ENCODE assay signal across 16 cellular contexts in genomic region chr4:16418814-16419213, GRCh38.
DNase-seq lines count a peak whose midpoint lies in the region; ATAC-seq, FAIRE-seq and TF ChIP-seq lines count a peak whose summit lies in the region.
"Had no signal": no experiment of that assay in that cellular context is flagged by ENCODE, and none has a peak within 500 bp of the region (broad histone marks: within the 10 kb centered on the region; RNA-seq: fewer than 3 reads in every experiment).

No MANE protein-coding gene starts in this region.

- H2AFZ ChIP-seq in keratinocyte (ENCODE audit: control insufficient read depth, low read length), result peak overlapping the region; percentile 12

- H3K27me3 ChIP-seq in left ventricle myocardium inferior (ENCODE audit: low read depth) (no peaks in the 10 kb centered on the region), keratinocyte (ENCODE audit: control insufficient read depth, extremely low read depth, insufficient read depth, low read length) (no peaks in the 10 kb centered on the region)
- H3K27me3 ChIP-seq: neutrophil had no signal

- H3K4me1 ChIP-seq in left ventricle myocardium inferior, result no peaks in the 10 kb centered on the region
- H3K4me1 ChIP-seq in keratinocyte (ENCODE audit: control insufficient read depth, extremely low read depth, insufficient read depth, low read length), result peaks cover 3% of the 10 kb centered on the region
- H3K4me1 ChIP-seq: A549 had no signal

- intact Hi-C loops in left ventricle myocardium inferior (cut with micrococcal nuclease), result no loop called here
- intact Hi-C loops in Right ventricle myocardium inferior (cut with DNase I), result no loop called here
- intact Hi-C loops in posterior vena cava (cut with DNase I), result loop anchor here in 1 of 2 donors (5.0 kb wide), 1 partner anchor 1958 kb away; no protein-coding TSS in a partner anchor

- no peak for TF ChIP-seq CTCF in left ventricle myocardium inferior (IDR thresholded peaks at IDR 0.05; ENCODE audit: borderline replicate concordance)
- no peak for TF ChIP-seq CTCF in choroid plexus epithelial cell (conservative IDR thresholded peaks at IDR 0.05; ENCODE audit: low read depth, low read length)
- TF ChIP-seq CTCF in keratinocyte (optimal IDR thresholded peaks at IDR 0.05 in 1 of 3, IDR thresholded peaks at IDR 0.05 in 1 of 3, conservative IDR thresholded peaks at IDR 0.05 in 1 of 3; ENCODE audit: extremely low read depth in 1 of 3, insufficient read depth in 2 of 3, low read length in 3 of 3), result no peak

- no peaks in the 10 kb centered on the region for H3K9me1 ChIP-seq in keratinocyte (ENCODE audit: control insufficient read depth, extremely low read depth, insufficient read depth, low read length)

- H3K79me2 ChIP-seq in keratinocyte (ENCODE audit: control insufficient read depth, insufficient read depth, low read length), result no peaks in the 10 kb centered on the region

- H3K36me3 ChIP-seq in left ventricle myocardium inferior (no peaks in the 10 kb centered on the region), keratinocyte (ENCODE audit: control insufficient read depth in 2 of 2, extremely low read depth in 1 of 2, insufficient read depth in 2 of 2, low read length in 2 of 2) (no peaks in the 10 kb centered on the region)
- H3K36me3 ChIP-seq: neutrophil had no signal

- ATAC-seq in Right ventricle myocardium inferior (no peak), HG03439 (IDR thresholded peaks at IDR 0.05; ENCODE audit: unreplicated experiment) (no peak)
- ATAC-seq: A549; effector memory CD8-positive, alpha-beta T cell; K562 had no signal

- peak; percentile 93 for FAIRE-seq in keratinocyte (lab: Jason Lieb, UNC)
- FAIRE-seq: A549, GM18507, K562 had no signal

- H3K4me3 ChIP-seq in left ventricle myocardium inferior (no peak overlapping the region), choroid plexus epithelial cell (ENCODE audit: low read depth, low read length) (no peak overlapping the region), keratinocyte (ENCODE audit: control insufficient read depth in 2 of 3, extremely low read depth in 1 of 3, insufficient read depth in 2 of 3, low read depth in 1 of 3, low read length in 3 of 3) (no peak overlapping the region)
- H3K4me3 ChIP-seq: A549, K562 had no signal

- H3K27ac ChIP-seq in left ventricle myocardium inferior (replicated peaks) (peak overlapping the region; percentile 2), keratinocyte (ENCODE audit: control insufficient read depth, insufficient read depth, low read length) (peak overlapping the region; percentile 14)
- H3K27ac ChIP-seq: A549, neutrophil had no signal

- no peak overlapping the region for H3K9ac ChIP-seq in keratinocyte (ENCODE audit: control insufficient read depth, extremely low read depth, insufficient read depth, low read length)

- dilution Hi-C loops in keratinocyte (cut with MboI; ENCODE audit: extremely low pct_ligation_motif_present, low sequenced_read_pairs), result no loop called here

- no peak overlapping the region for H3K4me2 ChIP-seq in keratinocyte (ENCODE audit: control insufficient read depth, extremely low read depth, insufficient read depth, low read depth, low read length)
- H3K4me2 ChIP-seq: A549 had no signal

- no peaks in the 10 kb centered on the region for H4K20me1 ChIP-seq in keratinocyte (ENCODE audit: control insufficient read depth, extremely low read depth, insufficient read depth, low read length)

- H3K9me3 ChIP-seq in left ventricle myocardium inferior (replicated peaks), result peaks cover 6% of the 10 kb centered on the region
- H3K9me3 ChIP-seq in keratinocyte (ENCODE audit: control insufficient read depth, low read depth, low read length), result no peaks in the 10 kb centered on the region
- H3K9me3 ChIP-seq: A549, neutrophil had no signal

- DNase-seq in left ventricle myocardium inferior (no peak), Right ventricle myocardium inferior (ENCODE audit: missing footprints) (no peak), choroid plexus epithelial cell (ENCODE audit: low read depth) (peak; percentile 48), keratinocyte (ENCODE audit: low read depth, low spot score) (no peak), posterior vena cava (ENCODE audit: low spot score) (no peak)
- DNase-seq in NK-92 treated with Interleukin-12 subunit alpha and Interleukin-12 subunit beta, amount 100 ng/mL, for 24 hours (lab: John Stamatoyannopoulos, UW), result no peak
- no peak for DNase-seq in stimulated activated CD8-positive, alpha-beta memory T cell treated with anti-CD3 and anti-CD28 coated beads, Interleukin-4, amount 100 ng/mL, for 48 hours
- DNase-seq: activated CD4-positive, alpha-beta memory T cell treated with anti-CD3 and anti-CD28 coated beads, Interleukin-2, amount 10 ng/mL, durations not matched to agents 7 days and 5 days; effector memory CD8-positive, alpha-beta T cell; hypothalamus; SHP77 had no signal
